9 cellular contexts compared by ENCODE assay signal in the genomic region with DNA sequence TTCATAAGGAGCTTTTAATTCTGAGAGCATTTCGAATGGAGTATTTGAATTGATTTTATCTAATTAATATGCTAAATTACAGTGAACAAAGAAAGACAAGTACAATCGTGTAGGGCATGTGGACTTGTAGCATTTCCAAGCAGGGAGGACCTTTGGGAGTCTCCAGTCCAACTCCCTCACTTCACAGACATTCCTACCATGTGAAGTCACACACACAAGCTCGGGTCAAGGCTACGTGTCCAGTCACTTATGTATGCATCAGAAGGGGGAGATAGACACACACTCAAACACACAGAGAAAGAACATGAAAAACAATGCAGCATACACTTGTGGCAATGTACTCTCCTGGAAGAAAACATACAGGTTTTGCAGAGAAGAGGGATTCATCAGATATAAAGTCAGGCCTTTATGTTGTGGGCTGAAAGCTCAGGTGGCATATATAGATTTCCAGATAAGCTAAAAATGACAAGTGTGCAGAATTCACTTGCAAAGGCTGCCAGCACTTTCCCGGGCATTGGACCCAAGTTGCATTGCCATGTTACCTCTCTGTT.
DNase-seq lines count a peak whose midpoint lies in the region; ATAC-seq and TF ChIP-seq lines count a peak whose summit lies in the region.
"Had no signal": no experiment of that assay in that cellular context is flagged by ENCODE, and none has a peak within 500 bp of the region (broad histone marks: within the 10 kb centered on the region; RNA-seq: fewer than 3 reads in every experiment).

No MANE protein-coding gene starts in this region.

- ATAC-seq in foreskin keratinocyte (peak; percentile 77), HG02884 (IDR thresholded peaks at IDR 0.05; ENCODE audit: unreplicated experiment) (no peak), GM18909 (IDR thresholded peaks at IDR 0.05; ENCODE audit: poor library complexity, unreplicated experiment) (no peak)

- H3K27ac ChIP-seq in SJSA1 (peak overlapping the region; percentile 85), foreskin keratinocyte (no peak overlapping the region)

- H3K36me3 ChIP-seq in SJSA1 = no peaks in the 10 kb centered on the region
- no peaks in the 10 kb centered on the region for H3K36me3 ChIP-seq in skeletal muscle satellite cell (ENCODE audit: insufficient read depth, low read length)

- peak overlapping the region; percentile 42 for H3K9ac ChIP-seq in skeletal muscle satellite cell (ENCODE audit: low read depth, low read length)

- no peaks in the 10 kb centered on the region for H3K27me3 ChIP-seq in SJSA1 (replicated peaks)
- no peaks in the 10 kb centered on the region for H3K27me3 ChIP-seq in foreskin keratinocyte
- no peaks in the 10 kb centered on the region for H3K27me3 ChIP-seq in skeletal muscle satellite cell (ENCODE audit: control insufficient read depth, insufficient read depth, low read length)

- H3K9me3 ChIP-seq in SJSA1 (replicated peaks) = no peaks in the 10 kb centered on the region
- no peaks in the 10 kb centered on the region for H3K9me3 ChIP-seq in skeletal muscle satellite cell (replicated peaks; ENCODE audit: low read length)

- DNase-seq in HCEC 1CT = peak; percentile 75
- DNase-seq in SJSA1 (ENCODE audit: low read depth in 1 of 2, low spot score in 2 of 2) = peak; percentile 68 to 70
- peak; percentile 59 to 81 for DNase-seq in foreskin keratinocyte
- DNase-seq in NCI-H510A treated with DMSO at 0.1 percent for 48 hours (lab: John Stamatoyannopoulos, UW) = no peak
- no peak for DNase-seq in NCI-H2227 treated with DMSO at 0.1 percent for 48 hours (lab: John Stamatoyannopoulos, UW)
- DNase-seq: NCI-H1105 treated with DMSO at 0.1 percent for 48 hours had no signal

- peak; percentile 28 for TF ChIP-seq CTCF in foreskin keratinocyte (conservative IDR thresholded peaks at IDR 0.05)

- H3K4me1 ChIP-seq in SJSA1 (replicated peaks) (peaks cover 30% of the 10 kb centered on the region), foreskin keratinocyte (peaks cover 9% of the 10 kb centered on the region), skeletal muscle satellite cell (ENCODE audit: control insufficient read depth, insufficient read depth, low read length) (peaks cover 23% of the 10 kb centered on the region)

- H3K4me2 ChIP-seq in skeletal muscle satellite cell (ENCODE audit: low read length) = peak overlapping the region; percentile 34

- H3K4me3 ChIP-seq in SJSA1 (no peak overlapping the region), skeletal muscle satellite cell (ENCODE audit: low read length) (no peak overlapping the region)

Comparison
In these comparisons a context has a peak if more than half of its experiments do, and no peak if none do; other contexts are left out.
1. DNase-seq: peak in HCEC 1CT (single experiment), SJSA1 (2 of 2) and foreskin keratinocyte (2 of 2); none in NCI-H510A treated with DMSO at 0.1 percent for 48 hours (single experiment) and NCI-H2227 treated with DMSO at 0.1 percent for 48 hours (single experiment).